Comparison of ENCODE assay signal across 1 cellular context in genomic region chr7:112584290-112584689, GRCh38.
TF ChIP-seq lines count a peak whose summit lies in the region.

No MANE protein-coding gene starts in this region.

TF ChIP-seq in GM23338, 12 proteins besides CTCF, POLR2A, EP300 and RAD21 (continued from another document):
- TF ChIP-seq REST (IDR thresholded peaks at IDR 0.05; ENCODE audit: unreplicated experiment) (no peak), ETS1 (IDR thresholded peaks at IDR 0.05) (no peak)
